ENCODE assay signal across 20 cellular contexts in genomic region chr14:74794947-74795346, GRCh38. TPM values are rescaled to one million over a fixed set of nuclear protein-coding genes. Genes with fewer than 3 reads are reported as not detected.
A peak's percentile ranks its signal among the peaks of the same experiment; 100 is the strongest.
DNase-seq lines count a peak whose midpoint lies in the region; ATAC-seq, FAIRE-seq and TF ChIP-seq lines count a peak whose summit lies in the region.
"Had no signal": no experiment of that assay in that cellular context is flagged by ENCODE, and none has a peak within 500 bp of the region (broad histone marks: within the 10 kb centered on the region; RNA-seq: fewer than 3 reads in every experiment).

No MANE protein-coding gene starts in this region.

- WGBS in GM23248 (ENCODE audit: low coverage in 1 of 2, low lambda C conversion rate in 2 of 2, missing lambda C conversion rate in 2 of 2), 2 experiments = 86 to 88% methylated on average over 2 of the region's 2 CpGs
- 91% methylated on average over 2 of the region's 2 CpGs for WGBS in K562 (ENCODE audit: insufficient coverage, low coverage, missing lambda C conversion rate)

- H3K4me2 ChIP-seq in GM23248 (ENCODE audit: unreplicated experiment) (peak overlapping the region; percentile 64), K562 (ENCODE audit: insufficient read depth, low read length) (no peak overlapping the region)

- no peak for TF ChIP-seq RAD21 in K562 (CRISPR knock-in tag; conservative IDR thresholded peaks at IDR 0.05 in 1 of 2, IDR thresholded peaks at IDR 0.05 in 1 of 2)

- H3K9me3 ChIP-seq in GM23248 (ENCODE audit: low read depth) (no peaks in the 10 kb centered on the region), K562 (replicated peaks; ENCODE audit: control insufficient read depth, insufficient read depth, low read depth, low read length) (no peaks in the 10 kb centered on the region)
- H3K9me3 ChIP-seq: SJSA1 had no signal

- peaks cover 3% of the 10 kb centered on the region for H3K9me3 Mint-ChIP-seq in activated naive CD8-positive, alpha-beta T cell (ENCODE audit: low read depth)
- peaks cover 9% of the 10 kb centered on the region for H3K9me3 Mint-ChIP-seq in activated naive CD8-positive, alpha-beta T cell treated with anti-CD3 and anti-CD28 coated beads, Interleukin-2, amount 50 U/mL, for 24 hours
- H3K9me3 Mint-ChIP-seq in osteocyte (ENCODE audit: unreplicated experiment) = no peaks in the 10 kb centered on the region

- ATAC-seq in activated naive CD8-positive, alpha-beta T cell treated with anti-CD3 and anti-CD28 coated beads, Interleukin-2, amount 50 U/mL, for 24 hours = no peak
- no peak for ATAC-seq in K562

- H3K9ac ChIP-seq in GM23248 = peak overlapping the region; percentile 7; the same call in 1 of the 2 replicates
- no peak overlapping the region for H3K9ac ChIP-seq in K562 (ENCODE audit: insufficient read depth in 1 of 2, low read depth in 2 of 2, low read length in 2 of 2)

- CTCF ChIA-PET in K562 (lab: Yijun Ruan, JAX; ENCODE audit: low intra/inter-chr PET ratio) = interaction anchor here (0.7 to 2.0 kb wide), 2 partner anchors 183 to 186 kb away, joined by 3 to 6 read pairs; partner anchors contain the start of gene LTBP2

- no peaks in the 10 kb centered on the region for H3K9me1 ChIP-seq in K562 (ENCODE audit: control insufficient read depth, insufficient read depth, low read length)

- peak overlapping the region; percentile 36 for H3K27ac Mint-ChIP-seq in activated naive CD8-positive, alpha-beta T cell
- no peak overlapping the region for H3K27ac Mint-ChIP-seq in activated naive CD8-positive, alpha-beta T cell treated with anti-CD3 and anti-CD28 coated beads, Interleukin-2, amount 50 U/mL, for 24 hours
- H3K27ac Mint-ChIP-seq in osteocyte (ENCODE audit: unreplicated experiment) = no peak overlapping the region

- H4K20me1 ChIP-seq in GM23248 (ENCODE audit: insufficient read depth) (no peaks in the 10 kb centered on the region), K562 (replicated peaks; ENCODE audit: control insufficient read depth, insufficient read depth, low read length) (no peaks in the 10 kb centered on the region)

- H3K9me2 ChIP-seq in GM23248 (ENCODE audit: insufficient read depth) = no peaks in the 10 kb centered on the region

- no TSS peak for BruUV-seq in K562 (replicated peaks; lab: Mats Ljungman, UMichigan)

- TF ChIP-seq CTCF in K562 (IDR thresholded peaks at IDR 0.05 in 2 of 3, conservative IDR thresholded peaks at IDR 0.05 in 1 of 3; ENCODE audit: insufficient read depth in 2 of 3, low read depth in 1 of 3, low read length in 3 of 3) (no peak), osteocyte (IDR thresholded peaks at IDR 0.05) (no peak)

- no peaks in the 10 kb centered on the region for H3K27me3 Mint-ChIP-seq in activated naive CD8-positive, alpha-beta T cell
- no peaks in the 10 kb centered on the region for H3K27me3 Mint-ChIP-seq in activated naive CD8-positive, alpha-beta T cell treated with anti-CD3 and anti-CD28 coated beads, Interleukin-2, amount 50 U/mL, for 24 hours
- no peaks in the 10 kb centered on the region for H3K27me3 Mint-ChIP-seq in osteocyte (ENCODE audit: unreplicated experiment)

- no peak for TF ChIP-seq EP300 in K562 (IDR thresholded peaks at IDR 0.05; ENCODE audit: low read length)

- peak overlapping the region; percentile 69 for H3K27ac ChIP-seq in GM23248
- no peak overlapping the region for H3K27ac ChIP-seq in K562 (ENCODE audit: extremely low read depth, low read depth, low read length)

- peaks cover 100% of the 10 kb centered on the region for H3K79me2 ChIP-seq in GM23248 (ENCODE audit: insufficient read depth)
- H3K79me2 ChIP-seq in K562 (ENCODE audit: control insufficient read depth, insufficient read depth, low read length) = peaks cover 39% of the 10 kb centered on the region

- no peak for DNase-seq in activated naive CD8-positive, alpha-beta T cell treated with anti-CD3 and anti-CD28 coated beads, Interleukin-2, amount 50 U/mL, for 24 hours
- DNase-seq in GM23248 = no peak
- DNase-seq in K562 (ENCODE audit: extremely low read depth in 1 of 4, low spot score in 3 of 4) = no peak
- DNase-seq in renal cortical epithelial cell (ENCODE audit: low read depth) = peak; percentile 52
- no peak for DNase-seq in SW480 (ENCODE audit: low spot score)
- no peak for DNase-seq in osteocyte (ENCODE audit: extremely low spot score, unreplicated experiment)
- no peak for DNase-seq in stimulated activated CD4-positive, alpha-beta T cell treated with anti-CD3 and anti-CD28 coated beads, Interleukin-15, amount 100 ng/mL, for 24 hours
- DNase-seq: 8988T, COR-L47, DMS53, H7, KG1, MM.1S, NCI-H2029, NCI-H69, Right ventricle myocardium superior, RPMI8226 had no signal

- H3K36me3 Mint-ChIP-seq in activated naive CD8-positive, alpha-beta T cell = peaks cover 8% of the 10 kb centered on the region
- peaks cover 45% of the 10 kb centered on the region for H3K36me3 Mint-ChIP-seq in activated naive CD8-positive, alpha-beta T cell treated with anti-CD3 and anti-CD28 coated beads, Interleukin-2, amount 50 U/mL, for 24 hours (ENCODE audit: low read depth)
- peaks cover 32% of the 10 kb centered on the region for H3K36me3 Mint-ChIP-seq in osteocyte (ENCODE audit: unreplicated experiment)

- POLR2A ChIA-PET in K562 (lab: Yijun Ruan, JAX) = no interaction called here

- in situ Hi-C loops in GM23248 (cut with MboI) (loop anchor here (10.0 kb wide), 1 partner anchor 190 kb away; no protein-coding TSS in a partner anchor), K562 (cut with MboI) (loop anchor here (5.0 kb wide), 1 partner anchor 183 kb away; the partner anchor contains the start of gene LTBP2)

- intact Hi-C loops in K562 (cut with micrococcal nuclease) = no loop called here

- H3K4me1 Mint-ChIP-seq in activated naive CD8-positive, alpha-beta T cell (ENCODE audit: low read depth) = peaks cover 56% of the 10 kb centered on the region
- peaks cover 37% of the 10 kb centered on the region for H3K4me1 Mint-ChIP-seq in activated naive CD8-positive, alpha-beta T cell treated with anti-CD3 and anti-CD28 coated beads, Interleukin-2, amount 50 U/mL, for 24 hours
- H3K4me1 Mint-ChIP-seq in osteocyte (ENCODE audit: unreplicated experiment) = peaks cover 31% of the 10 kb centered on the region

- H3K27me3 ChIP-seq in GM23248 (replicated peaks; ENCODE audit: insufficient read depth) (no peaks in the 10 kb centered on the region), K562 (ENCODE audit: control insufficient read depth in 2 of 2, insufficient read depth in 2 of 2, low read length in 2 of 2) (no peaks in the 10 kb centered on the region)
- H3K27me3 ChIP-seq: SJSA1 had no signal

- H3K4me3 ChIP-seq in GM23248 (no peak overlapping the region), K562 (no peak overlapping the region)
- H3K4me3 ChIP-seq: SJSA1 had no signal

- peaks cover 33% of the 10 kb centered on the region for H3F3A ChIP-seq in GM23248 (ENCODE audit: insufficient read depth)

- H3K36me3 ChIP-seq in GM23248 (ENCODE audit: low read depth) = peaks cover 12% of the 10 kb centered on the region; the same call in 1 of the 2 replicates
- peaks cover 42% of the 10 kb centered on the region; the same call in 2 of the 3 replicates for H3K36me3 ChIP-seq in K562 (ENCODE audit: control insufficient read depth, insufficient read depth, low read length)

- H3K4me3 Mint-ChIP-seq in activated naive CD8-positive, alpha-beta T cell = no peak overlapping the region
- no peak overlapping the region for H3K4me3 Mint-ChIP-seq in activated naive CD8-positive, alpha-beta T cell treated with anti-CD3 and anti-CD28 coated beads, Interleukin-2, amount 50 U/mL, for 24 hours
- no peak overlapping the region for H3K4me3 Mint-ChIP-seq in osteocyte (ENCODE audit: unreplicated experiment)

- no peak overlapping the region for H2AFZ ChIP-seq in GM23248
- no peak overlapping the region for H2AFZ ChIP-seq in K562 (ENCODE audit: low read depth, low read length)

- peaks cover 32% of the 10 kb centered on the region for H3K4me1 ChIP-seq in GM23248 (ENCODE audit: insufficient read depth)
- H3K4me1 ChIP-seq in K562 (replicated peaks in 1 of 2; ENCODE audit: control insufficient read depth in 2 of 2, insufficient read depth in 2 of 2, low read length in 2 of 2) = peaks cover 0 to 3% of the 10 kb centered on the region in 2 experiments; a peak in 2 of 5 replicates

- FAIRE-seq in K562 (lab: Jason Lieb, UNC) = no peak
- FAIRE-seq: GM18507 had no signal

- no peak for TF ChIP-seq POLR2A in K562 (conservative IDR thresholded peaks at IDR 0.05)

TF ChIP-seq in K562, 482 proteins besides CTCF, POLR2A, EP300 and RAD21:
- TF ChIP-seq CTBP1 (IDR thresholded peaks at IDR 0.05; ENCODE audit: borderline replicate concordance) (no peak), CEBPG (CRISPR knock-in tag; IDR thresholded peaks at IDR 0.05) (no peak), CEBPG (tag; conservative IDR thresholded peaks at IDR 0.05 in 1 of 2, IDR thresholded peaks at IDR 0.05 in 1 of 2) (peak in 1 of 2 experiments; percentile 75; a peak in 2 of 4 replicates), CEBPB (tag; IDR thresholded peaks at IDR 0.05) (peak; percentile 61)

RNA-seq across cellular contexts. Expression of gene YLPM1, which starts 31.8 kb away (rescaled TPM):
- total RNA-seq in GM23248 (2014; rRNA removed; shearing (Covaris generic)) = 19.3 and 40.0 TPM in 2 replicates
- polyA plus RNA-seq in GM23248 (2016; fragmentation: Nextera tagmentation; extraction: Ambion mirVana) (15.9 and 16.8 TPM in 2 replicates), K562 (2011; rRNA removed) (7.2 and 7.8 TPM in 2 replicates), K562 (2014; fragmentation: Illumina TruSeq; extraction: Trizol) (29.9 and 32.7 TPM in 2 replicates), K562 (2014; fragmentation: Nextera tagmentation; extraction: Ambion mirVana) (1 to 10 TPM; 7.3 to 8.6 TPM), K562 (2014; rRNA removed) (13.9 and 14.6 TPM in 2 replicates)
- 21.6 and 92.8 TPM in 2 replicates for total RNA-seq in K562 (2011; cell fraction: chromatin; rRNA removed; ENCODE audit: low replicate concordance)
- 9.3 and 11.4 TPM in 2 replicates for total RNA-seq in K562 (2011; cell fraction: nucleolus; rRNA removed)
- total RNA-seq in K562 (2011; cell fraction: nucleoplasm; rRNA removed) = 45.4 and 78.9 TPM in 2 replicates
- total RNA-seq in K562 (2014; rRNA removed) (9.1 and 10.3 TPM in 2 replicates), K562 (2014; rRNA removed; fragmentation: Illumina TruSeq; extraction: Trizol) (15.1 and 17.1 TPM in 2 replicates), K562 (2015; rRNA removed; fragmentation: Illumina TruSeq; extraction: Trizol) (14.9 and 15.9 TPM in 2 replicates), K562 (2021) (28.8 and 32.6 TPM in 2 replicates), renal cortical epithelial cell (12.3 and 76.1 TPM in 2 replicates), osteocyte (88.3 and 88.4 TPM in 2 replicates)
- polyA plus RNA-seq in K562 (2011; cell fraction: cytosol; rRNA removed) = 2.1 and 3.6 TPM in 2 replicates
- polyA plus RNA-seq in K562 (2011; cell fraction: nucleus; rRNA removed) = 22.2 and 26.1 TPM in 2 replicates
- 23.3 and 26.0 TPM in 2 replicates for polyA plus RNA-seq in K562 (2012)
- 15.4 and 19.7 TPM in 2 replicates for polyA minus RNA-seq in K562 (2011; rRNA and poly(A)+ RNA removed)
- polyA minus RNA-seq in K562 (2011; cell fraction: cytosol; rRNA and poly(A)+ RNA removed) = 10.2 and 10.6 TPM in 2 replicates
- polyA minus RNA-seq in K562 (2011; cell fraction: nucleus; rRNA and poly(A)+ RNA removed) = 20.2 and 37.8 TPM in 2 replicates
